In the genomic region with DNA sequence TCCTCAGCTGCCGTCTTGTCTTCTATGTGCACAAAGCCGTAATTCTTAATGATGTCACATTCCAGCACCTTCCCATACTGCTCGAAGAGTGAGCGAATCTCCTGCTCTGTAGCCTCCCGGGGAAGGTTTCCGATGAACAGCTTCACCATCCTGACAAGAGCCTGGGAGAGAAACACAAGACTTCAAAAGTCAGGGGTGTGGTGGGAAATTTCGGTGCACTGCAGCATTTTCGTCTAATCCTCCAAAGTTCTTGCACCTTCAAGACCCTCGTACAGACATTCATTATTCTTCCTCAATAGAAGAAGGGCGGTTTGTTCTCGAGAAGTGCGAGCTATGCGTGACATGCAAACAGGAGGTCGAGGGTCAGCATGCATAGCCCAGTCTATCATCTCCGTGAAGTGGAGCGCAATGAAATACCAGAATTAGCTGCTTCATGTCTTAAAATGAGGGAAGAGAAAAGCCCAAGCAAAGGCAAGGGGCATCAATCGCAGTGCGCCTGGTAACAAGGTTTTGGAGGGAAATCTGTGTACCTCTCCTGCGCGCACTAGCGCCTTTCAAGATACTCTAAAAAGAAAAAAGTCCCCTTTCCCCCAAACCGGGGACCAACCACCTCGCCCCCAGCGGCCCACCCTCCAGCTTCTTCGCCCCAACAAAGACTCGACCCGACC, we compare ENCODE assay signal across 8 cellular contexts. TPM values are rescaled to one million over a fixed set of nuclear protein-coding genes. Genes with fewer than 3 reads are reported as not detected.
DNase-seq lines count a peak whose midpoint lies in the region; ATAC-seq and TF ChIP-seq lines count a peak whose summit lies in the region.

No MANE protein-coding gene starts in this region.

- no peaks in the 10 kb centered on the region for H3K36me3 ChIP-seq in CD4-positive, CD25-positive, alpha-beta regulatory T cell (ENCODE audit: control insufficient read depth, insufficient read depth, low read length)
- H3K36me3 ChIP-seq in Karpas-422 (ENCODE audit: insufficient read depth, low read length), result peaks cover 9% of the 10 kb centered on the region; the same call in 1 of the 2 replicates
- H3K36me3 ChIP-seq in neural cell (ENCODE audit: insufficient read depth, low read length), result no peaks in the 10 kb centered on the region

- peak overlapping the region; percentile 98 for H3K27ac ChIP-seq in CD4-positive, CD25-positive, alpha-beta regulatory T cell (ENCODE audit: insufficient read depth, low read length, poor library complexity, severe bottlenecking)
- H3K27ac ChIP-seq in Karpas-422 (ENCODE audit: low read length), result peak overlapping the region; percentile 77
- H3K27ac ChIP-seq in neural cell (ENCODE audit: low read length), result peak overlapping the region; percentile 98

- no peaks in the 10 kb centered on the region for H3K9me3 ChIP-seq in CD4-positive, CD25-positive, alpha-beta regulatory T cell (ENCODE audit: control insufficient read depth in 2 of 2, low read length in 2 of 2)
- H3K9me3 ChIP-seq in Karpas-422 (ENCODE audit: low read length) (no peaks in the 10 kb centered on the region), neural cell (ENCODE audit: low read length) (no peaks in the 10 kb centered on the region)

- peak overlapping the region; percentile 81 for H3K9ac ChIP-seq in Karpas-422 (ENCODE audit: low read length)
- H3K9ac ChIP-seq in neural cell (ENCODE audit: low read length), result peak overlapping the region; percentile 97

- H3K4me1 ChIP-seq in CD4-positive, CD25-positive, alpha-beta regulatory T cell (ENCODE audit: control insufficient read depth, insufficient read depth, low read length, poor library complexity, severe bottlenecking), result peaks cover 35% of the 10 kb centered on the region
- H3K4me1 ChIP-seq in Karpas-422 (ENCODE audit: low read length), result peaks cover 36% of the 10 kb centered on the region

- TF ChIP-seq RAD21 in neural cell (conservative IDR thresholded peaks at IDR 0.05), result no peak

- no peak for ATAC-seq in CD4-positive, CD25-positive, alpha-beta regulatory T cell (ENCODE audit: low read depth in 2 of 2)
- no peak for ATAC-seq in effector memory CD8-positive, alpha-beta T cell (replicated peaks)

- no peak for TF ChIP-seq EP300 in neural cell (conservative IDR thresholded peaks at IDR 0.05; ENCODE audit: poor library complexity, severe bottlenecking)

- H3K27ac Mint-ChIP-seq in CD4-positive, CD25-positive, alpha-beta regulatory T cell, result peak overlapping the region; percentile 99
- H3K27ac Mint-ChIP-seq in effector memory CD8-positive, alpha-beta T cell, result peak overlapping the region; percentile 99

- DNase-seq in CD4-positive, CD25-positive, alpha-beta regulatory T cell, result no peak
- DNase-seq in Karpas-422 (no peak), middle frontal gyrus (ENCODE audit: extremely low spot score, low spot score) (no peak), hippocampal formation (lab: John Stamatoyannopoulos, UW) (no peak), NCI-H1694 (lab: John Stamatoyannopoulos, UW) (no peak)
- DNase-seq in effector memory CD8-positive, alpha-beta T cell, result no peak
- DNase-seq in stimulated activated CD4-positive, alpha-beta T cell treated with anti-CD3 and anti-CD28 coated beads, Interleukin-2, amount 100 ng/mL, for 24 hours, result no peak

- peak overlapping the region; percentile 92 for H3K4me3 ChIP-seq in CD4-positive, CD25-positive, alpha-beta regulatory T cell (ENCODE audit: low read depth, low read length)
- H3K4me3 ChIP-seq in Karpas-422 (ENCODE audit: low read length) (peak overlapping the region; percentile 79), neural cell (ENCODE audit: low read length) (peak overlapping the region; percentile 77)

- no peaks in the 10 kb centered on the region for H3K27me3 ChIP-seq in CD4-positive, CD25-positive, alpha-beta regulatory T cell (ENCODE audit: control insufficient read depth, insufficient read depth, low read length)
- H3K27me3 ChIP-seq in Karpas-422 (ENCODE audit: low read length), result no peaks in the 10 kb centered on the region
- no peaks in the 10 kb centered on the region for H3K27me3 ChIP-seq in neural cell (ENCODE audit: insufficient read depth, low read depth, low read length)

- H3K4me3 Mint-ChIP-seq in CD4-positive, CD25-positive, alpha-beta regulatory T cell, result peak overlapping the region; percentile 90 to 99 (median 96)
- H3K4me3 Mint-ChIP-seq in effector memory CD8-positive, alpha-beta T cell, result peak overlapping the region; percentile 90 to 99

- no peaks in the 10 kb centered on the region for H3F3A ChIP-seq in neural cell (ENCODE audit: insufficient read depth, low read length, poor library complexity, severe bottlenecking)

- no peaks in the 10 kb centered on the region for H3K9me3 Mint-ChIP-seq in CD4-positive, CD25-positive, alpha-beta regulatory T cell
- H3K9me3 Mint-ChIP-seq in effector memory CD8-positive, alpha-beta T cell, result no peaks in the 10 kb centered on the region

- H3K4me1 Mint-ChIP-seq in CD4-positive, CD25-positive, alpha-beta regulatory T cell, result peaks cover 25 to 51% (median 33%) of the 10 kb centered on the region in 4 donors
- H3K4me1 Mint-ChIP-seq in effector memory CD8-positive, alpha-beta T cell (ENCODE audit: low read depth in 2 of 2), result peaks cover 24 to 29% of the 10 kb centered on the region in 2 donors

- H3K36me3 Mint-ChIP-seq in CD4-positive, CD25-positive, alpha-beta regulatory T cell, result no peaks in the 10 kb centered on the region
- peaks cover 41% of the 10 kb centered on the region for H3K36me3 Mint-ChIP-seq in effector memory CD8-positive, alpha-beta T cell (ENCODE audit: insufficient read depth)

- H4K20me1 ChIP-seq in Karpas-422 (ENCODE audit: insufficient read depth, low read depth, low read length) (no peaks in the 10 kb centered on the region), neural cell (ENCODE audit: insufficient read depth) (no peaks in the 10 kb centered on the region)

- H3K9me2 ChIP-seq in Karpas-422 (replicated peaks; ENCODE audit: insufficient read depth, low read length) (no peaks in the 10 kb centered on the region), neural cell (ENCODE audit: insufficient read depth, low read length) (no peaks in the 10 kb centered on the region)

- peak overlapping the region; percentile 79 for H3K4me2 ChIP-seq in Karpas-422 (ENCODE audit: low read depth, low read length, poor library complexity, severe bottlenecking)
- H3K4me2 ChIP-seq in neural cell (ENCODE audit: low read length), result peak overlapping the region; percentile 99

- no peaks in the 10 kb centered on the region for H3K27me3 Mint-ChIP-seq in CD4-positive, CD25-positive, alpha-beta regulatory T cell
- H3K27me3 Mint-ChIP-seq in effector memory CD8-positive, alpha-beta T cell, result no peaks in the 10 kb centered on the region

- no peak overlapping the region; the same call in 1 of the 2 replicates for H2AFZ ChIP-seq in Karpas-422 (ENCODE audit: low read length)
- H2AFZ ChIP-seq in neural cell (ENCODE audit: low read depth, low read length), result peak overlapping the region; percentile 66

- H3K79me2 ChIP-seq in Karpas-422 (ENCODE audit: low read length) (peaks cover 45% of the 10 kb centered on the region), neural cell (replicated peaks; ENCODE audit: insufficient read depth, low read length) (peaks cover 54% of the 10 kb centered on the region)

- no peak for TF ChIP-seq CTCF in neural cell (IDR thresholded peaks at IDR 0.05; ENCODE audit: poor library complexity, severe bottlenecking)

TF ChIP-seq in neural cell, 6 proteins besides CTCF, POLR2A, EP300 and RAD21 (continues in another document):
- TF ChIP-seq MXI1 (conservative IDR thresholded peaks at IDR 0.05; ENCODE audit: poor library complexity, severe bottlenecking) (no peak), TAF1 (IDR thresholded peaks at IDR 0.05; ENCODE audit: low read depth) (no peak), EZH2 (IDR thresholded peaks at IDR 0.05; ENCODE audit: borderline replicate concordance, insufficient read depth, low read length, poor library complexity, severe bottlenecking) (no peak), POLR2AphosphoS5 (IDR thresholded peaks at IDR 0.05) (no peak)
- TF ChIP-seq, protein P1, sequence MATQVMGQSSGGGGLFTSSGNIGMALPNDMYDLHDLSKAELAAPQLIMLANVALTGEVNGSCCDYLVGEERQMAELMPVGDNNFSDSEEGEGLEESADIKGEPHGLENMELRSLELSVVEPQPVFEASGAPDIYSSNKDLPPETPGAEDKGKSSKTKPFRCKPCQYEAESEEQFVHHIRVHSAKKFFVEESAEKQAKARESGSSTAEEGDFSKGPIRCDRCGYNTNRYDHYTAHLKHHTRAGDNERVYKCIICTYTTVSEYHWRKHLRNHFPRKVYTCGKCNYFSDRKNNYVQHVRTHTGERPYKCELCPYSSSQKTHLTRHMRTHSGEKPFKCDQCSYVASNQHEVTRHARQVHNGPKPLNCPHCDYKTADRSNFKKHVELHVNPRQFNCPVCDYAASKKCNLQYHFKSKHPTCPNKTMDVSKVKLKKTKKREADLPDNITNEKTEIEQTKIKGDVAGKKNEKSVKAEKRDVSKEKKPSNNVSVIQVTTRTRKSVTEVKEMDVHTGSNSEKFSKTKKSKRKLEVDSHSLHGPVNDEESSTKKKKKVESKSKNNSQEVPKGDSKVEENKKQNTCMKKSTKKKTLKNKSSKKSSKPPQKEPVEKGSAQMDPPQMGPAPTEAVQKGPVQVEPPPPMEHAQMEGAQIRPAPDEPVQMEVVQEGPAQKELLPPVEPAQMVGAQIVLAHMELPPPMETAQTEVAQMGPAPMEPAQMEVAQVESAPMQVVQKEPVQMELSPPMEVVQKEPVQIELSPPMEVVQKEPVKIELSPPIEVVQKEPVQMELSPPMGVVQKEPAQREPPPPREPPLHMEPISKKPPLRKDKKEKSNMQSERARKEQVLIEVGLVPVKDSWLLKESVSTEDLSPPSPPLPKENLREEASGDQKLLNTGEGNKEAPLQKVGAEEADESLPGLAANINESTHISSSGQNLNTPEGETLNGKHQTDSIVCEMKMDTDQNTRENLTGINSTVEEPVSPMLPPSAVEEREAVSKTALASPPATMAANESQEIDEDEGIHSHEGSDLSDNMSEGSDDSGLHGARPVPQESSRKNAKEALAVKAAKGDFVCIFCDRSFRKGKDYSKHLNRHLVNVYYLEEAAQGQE (IDR thresholded peaks at IDR 0.05; ENCODE audit: borderline replicate concordance), result no peak

RNA-seq across cellular contexts. Expression of a gene that starts 0.6 kb away (rescaled TPM):
- total RNA-seq in CD4-positive, CD25-positive, alpha-beta regulatory T cell, result 10.0 TPM
- 10 to 100 TPM; 12.6 to 17.6 (median 15.3) TPM for polyA plus RNA-seq in CD4-positive, CD25-positive, alpha-beta regulatory T cell
- 39.5 and 43.2 TPM in 2 replicates for total RNA-seq in Karpas-422 (2014; rRNA removed; shearing (Covaris generic); ENCODE audit: low replicate concordance)
- 197 and 212 TPM in 2 replicates for polyA plus RNA-seq in neural cell
- polyA minus RNA-seq in neural cell, result 138 and 152 TPM in 2 replicates

RNA-seq across cellular contexts. Expression of a gene that starts 38.6 kb away (rescaled TPM):
- total RNA-seq in CD4-positive, CD25-positive, alpha-beta regulatory T cell, result 201 TPM
- 100 to 1,000 TPM; 286 to 306 (median 295) TPM for polyA plus RNA-seq in CD4-positive, CD25-positive, alpha-beta regulatory T cell
- 103 and 141 TPM in 2 replicates for total RNA-seq in Karpas-422 (2014; rRNA removed; shearing (Covaris generic); ENCODE audit: low replicate concordance)
- 456 and 510 TPM in 2 replicates for polyA plus RNA-seq in neural cell
- polyA minus RNA-seq in neural cell, result 232 and 238 TPM in 2 replicates

RNA-seq across cellular contexts. Expression of a gene that starts 52.0 kb away (rescaled TPM):
- total RNA-seq in CD4-positive, CD25-positive, alpha-beta regulatory T cell, result 0.52 TPM
- polyA plus RNA-seq in CD4-positive, CD25-positive, alpha-beta regulatory T cell, result not detected
- total RNA-seq in Karpas-422 (2014; rRNA removed; shearing (Covaris generic); ENCODE audit: low replicate concordance), result 18.9 and 72.0 TPM in 2 replicates
- polyA plus RNA-seq in neural cell, result 159 and 219 TPM in 2 replicates
- 303 and 334 TPM in 2 replicates for polyA minus RNA-seq in neural cell

Comparison
In these comparisons a context has a peak if more than half of its experiments do, and no peak if none do; other contexts are left out.
1. RNA of a gene that starts 52.0 kb away (total RNA-seq): 18.9 to 72.0 TPM in Karpas-422; 0.52 TPM in CD4-positive, CD25-positive, alpha-beta regulatory T cell (single experiment); every median in the first group is over 10 times any median in the second.
2. Peak in every context shown above with its lines, with median percentiles within 50 percentile points of each other: H3K27ac ChIP-seq and H3K4me3 ChIP-seq.